1 cellular context compared by ENCODE assay signal in the genomic region with DNA sequence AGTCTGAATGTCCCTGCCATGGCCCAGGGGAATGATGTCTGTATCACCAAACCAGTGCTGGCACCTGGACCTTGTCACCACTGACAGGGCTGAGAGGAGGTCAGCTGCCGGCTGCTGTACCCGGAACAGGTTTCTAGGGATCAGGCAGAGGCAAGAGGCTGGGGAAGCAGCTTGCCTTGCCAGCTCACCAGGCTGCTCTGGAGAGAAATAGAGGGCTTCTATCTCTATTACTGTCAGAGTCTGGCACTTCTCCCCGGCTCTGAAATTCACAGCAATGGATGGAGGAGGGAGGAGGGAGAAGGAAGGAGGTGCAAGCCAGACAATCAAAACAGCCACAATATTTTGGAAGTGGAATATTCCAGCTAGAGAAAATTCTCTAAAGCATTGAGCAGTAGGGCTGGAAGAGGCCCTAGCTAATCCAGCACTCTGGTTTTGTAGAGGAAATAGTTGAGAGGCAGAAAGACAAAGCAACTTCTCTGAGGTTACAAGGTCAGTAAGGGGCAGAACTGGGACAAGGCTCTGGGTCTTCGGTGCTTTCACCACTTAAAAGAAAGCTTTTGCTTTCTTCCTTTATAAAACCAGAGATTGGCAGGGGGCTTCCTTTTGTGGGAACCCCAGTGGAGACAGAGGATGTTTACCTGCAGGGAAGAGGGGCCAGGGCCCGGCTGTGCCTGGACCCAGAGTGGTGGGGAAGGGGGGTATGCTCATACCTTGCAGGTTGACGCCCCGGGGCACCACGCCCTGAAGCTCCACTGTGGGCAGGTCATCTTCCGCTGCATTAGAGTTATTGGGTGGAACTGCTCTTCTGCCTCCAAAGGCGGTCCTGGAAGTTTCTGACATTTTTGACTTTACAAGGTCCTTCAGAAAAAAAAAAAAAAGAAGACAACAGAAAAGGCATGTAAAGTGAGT.
TF ChIP-seq lines count a peak whose summit lies in the region.

No MANE protein-coding gene starts in this region.

TF ChIP-seq in HEK293T, 16 proteins besides CTCF, POLR2A, EP300 and RAD21 (continued from another document):
- TF ChIP-seq NFRKB (IDR thresholded peaks at IDR 0.05) = no peak
